12 cellular contexts compared by ENCODE assay signal in the genomic region with DNA sequence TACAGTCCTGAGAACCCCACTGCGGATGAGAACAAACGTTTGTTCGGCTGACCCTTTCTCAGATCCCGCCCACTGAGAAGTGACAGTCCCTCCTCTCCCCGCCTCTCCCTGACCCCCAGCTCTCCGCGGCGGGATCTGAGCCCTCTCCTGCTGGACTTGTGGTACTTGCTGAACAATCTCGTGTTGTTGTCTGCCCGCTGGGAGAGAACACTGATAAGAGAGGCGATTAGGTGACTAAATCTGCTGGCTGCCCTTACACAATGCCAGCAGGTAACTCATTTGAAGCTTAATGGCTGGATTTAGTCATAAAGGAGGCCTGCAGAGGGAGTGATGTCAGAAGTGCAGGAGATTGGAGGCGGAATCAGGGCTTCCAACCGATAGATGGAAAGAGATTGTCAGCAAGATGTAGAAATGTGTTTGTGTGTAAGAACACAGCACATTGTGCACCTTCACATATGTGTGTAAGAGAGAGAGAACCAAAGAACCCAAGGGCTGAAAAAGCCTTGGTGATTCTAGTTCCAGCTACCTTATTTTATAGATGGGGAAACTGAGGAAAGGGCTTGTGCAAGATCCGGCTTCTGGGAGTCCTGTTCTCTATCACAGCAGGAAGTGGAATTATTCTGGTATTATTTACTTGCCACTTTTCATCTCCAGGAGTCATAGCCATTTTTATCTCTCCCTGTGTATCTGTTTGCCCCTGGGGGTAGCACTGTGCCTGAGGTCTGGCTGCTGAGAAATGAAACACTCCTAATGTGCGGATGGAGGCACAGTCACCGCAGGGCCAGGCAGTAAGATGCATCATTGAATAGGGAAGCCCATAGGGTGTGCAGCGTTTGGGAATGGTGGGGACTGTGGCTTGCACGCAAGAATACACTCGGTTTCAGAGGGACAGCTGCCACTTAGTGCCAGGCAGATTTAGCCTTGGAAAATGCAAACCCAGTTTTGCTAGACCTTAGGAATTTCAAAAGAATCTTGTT.
DNase-seq lines count a peak whose midpoint lies in the region; ATAC-seq, FAIRE-seq and TF ChIP-seq lines count a peak whose summit lies in the region.
"Had no signal": no experiment of that assay in that cellular context is flagged by ENCODE, and none has a peak within 500 bp of the region (broad histone marks: within the 10 kb centered on the region; RNA-seq: fewer than 3 reads in every experiment).

No MANE protein-coding gene starts in this region.

- DNase-seq in SK-N-SH: peak; percentile 75
- DNase-seq in astrocyte of the spinal cord (ENCODE audit: low read depth, low spot score): peak; percentile 15
- peak; percentile 53 for DNase-seq in left kidney (ENCODE audit: low read depth, low spot score)
- peak; percentile 10 for DNase-seq in transverse colon
- DNase-seq in activated naive CD8-positive, alpha-beta T cell treated with anti-CD3 and anti-CD28 coated beads for 36 hours: no peak
- no peak for DNase-seq in D721Med (ENCODE audit: insufficient read length, low spot score)
- DNase-seq in activated CD4-positive, CD25-positive, alpha-beta regulatory T cell treated with anti-CD3 and anti-CD28 coated beads, Interleukin-2, amount 50 U/mL, for 72 hours: no peak
- DNase-seq: activated CD4-positive, alpha-beta T cell treated with anti-CD3 and anti-CD28 coated beads, Interleukin-2, amount 10 ng/mL, durations not matched to agents 7 days and 5 days; thyroid gland had no signal

- H3K27me3 ChIP-seq in SK-N-SH (ENCODE audit: insufficient read depth) (no peaks in the 10 kb centered on the region), transverse colon (peaks cover 13% of the 10 kb centered on the region)

- no peak overlapping the region for H3K4me3 ChIP-seq in SK-N-SH (ENCODE audit: low read depth in 2 of 2, low read length in 1 of 2)
- no peak overlapping the region for H3K4me3 ChIP-seq in astrocyte of the spinal cord (ENCODE audit: low read depth, low read length)
- H3K4me3 ChIP-seq in transverse colon: no peak overlapping the region
- H3K4me3 ChIP-seq: thyroid gland had no signal

- no peaks in the 10 kb centered on the region for H3F3A ChIP-seq in SK-N-SH (replicated peaks; ENCODE audit: insufficient read depth)

- TF ChIP-seq POLR2A in transverse colon (IDR thresholded peaks at IDR 0.05): no peak

- POLR2A ChIA-PET in SK-N-SH (lab: Yijun Ruan, JAX): interaction anchor here (0.5 kb wide), 1 partner anchor 1906 kb away, joined by 4 read pairs; no protein-coding TSS in a partner anchor

- in situ Hi-C loops in astrocyte of the spinal cord (cut with HindIII; ENCODE audit: low sequenced_read_pairs) (no loop called here), transverse colon (cut with MboI; ENCODE audit: low pct_ligation_motif_present in 1 of 4, low pct_unique_long_range_greater_than_20kb in 1 of 4, low sequenced_read_pairs in 3 of 4) (no loop called here)

- H3K27ac ChIP-seq in SK-N-SH (ENCODE audit: low read depth in 2 of 2, low read length in 1 of 2) (no peak overlapping the region), transverse colon (no peak overlapping the region)
- H3K27ac ChIP-seq: epithelial cell of prostate, thyroid gland had no signal

- no peaks in the 10 kb centered on the region for H3K36me3 ChIP-seq in SK-N-SH (replicated peaks in 1 of 2; ENCODE audit: control insufficient read depth in 1 of 2, insufficient read depth in 2 of 2, low read length in 1 of 2)
- no peaks in the 10 kb centered on the region for H3K36me3 ChIP-seq in transverse colon
- H3K36me3 ChIP-seq: thyroid gland had no signal

- H3K27me3 Mint-ChIP-seq in activated naive CD8-positive, alpha-beta T cell treated with anti-CD3 and anti-CD28 coated beads for 36 hours: peaks cover 7% of the 10 kb centered on the region
- H3K27me3 Mint-ChIP-seq: activated CD4-positive, alpha-beta T cell treated with anti-CD3 and anti-CD28 coated beads, Interleukin-2, amount 10 ng/mL, durations not matched to agents 7 days and 5 days had no signal

- ATAC-seq in SK-N-SH treated with all-trans-retinoic acid at 6 μM for 48 hours: no peak

- H3K4me2 ChIP-seq in SK-N-SH: no peak overlapping the region

- no peak for TF ChIP-seq CTCF in SK-N-SH (IDR thresholded peaks at IDR 0.05)
- no peak for TF ChIP-seq CTCF in astrocyte of the spinal cord (IDR thresholded peaks at IDR 0.05; ENCODE audit: low read depth, low read length)
- TF ChIP-seq CTCF in transverse colon (IDR thresholded peaks at IDR 0.05): no peak
- TF ChIP-seq CTCF in D721Med (IDR thresholded peaks at IDR 0.05; ENCODE audit: insufficient read depth, missing control alignments): no peak

- intact Hi-C loops in transverse colon (cut with DNase I; ENCODE audit: low total_unique reads): no loop called here

- TF ChIP-seq RAD21 in SK-N-SH (IDR thresholded peaks at IDR 0.05; ENCODE audit: low read length): no peak

- H4K20me1 ChIP-seq in SK-N-SH (ENCODE audit: insufficient read depth): no peaks in the 10 kb centered on the region

- FAIRE-seq in D721Med (lab: Jason Lieb, UNC): no peak

- no peak overlapping the region for H3K4me3 Mint-ChIP-seq in activated naive CD8-positive, alpha-beta T cell treated with anti-CD3 and anti-CD28 coated beads for 36 hours
- H3K4me3 Mint-ChIP-seq: activated CD4-positive, alpha-beta T cell treated with anti-CD3 and anti-CD28 coated beads, Interleukin-2, amount 10 ng/mL, durations not matched to agents 7 days and 5 days; activated T-helper 1 cell treated with anti-CD3 and anti-CD28 coated beads, Interleukin-12 subunit alpha, Interleukin-12 subunit beta, Interleukin-2, Interleukin-4 antibody, amounts not matched to agents 30 ng/mL and 10 ng/mL and 1 ng/mL, durations not matched to agents 14 hours and 24 hours and 36 hours had no signal

- TF ChIP-seq EP300 in SK-N-SH (IDR thresholded peaks at IDR 0.05; ENCODE audit: borderline replicate concordance in 1 of 2, low read depth in 1 of 2, low read length in 1 of 2) (no peak), transverse colon (IDR thresholded peaks at IDR 0.05; ENCODE audit: low read depth) (no peak)

- CTCF ChIA-PET in SK-N-SH (lab: Yijun Ruan, JAX): interaction anchor here (0.9 kb wide), 1 partner anchor 101 kb away, joined by 4 read pairs; no protein-coding TSS in a partner anchor

- H3K4me1 ChIP-seq in SK-N-SH (ENCODE audit: control insufficient read depth in 1 of 2, insufficient read depth in 2 of 2, low read depth in 1 of 2, low read length in 1 of 2) (peaks cover 0 to 11% of the 10 kb centered on the region in 2 experiments; a peak in 2 of 4 replicates), transverse colon (no peaks in the 10 kb centered on the region)
- H3K4me1 ChIP-seq: thyroid gland had no signal

- H3K27ac Mint-ChIP-seq in activated naive CD8-positive, alpha-beta T cell treated with anti-CD3 and anti-CD28 coated beads for 36 hours: no peak overlapping the region
- H3K27ac Mint-ChIP-seq: activated CD4-positive, alpha-beta T cell treated with anti-CD3 and anti-CD28 coated beads, Interleukin-2, amount 10 ng/mL, durations not matched to agents 7 days and 5 days; activated T-helper 1 cell treated with anti-CD3 and anti-CD28 coated beads, Interleukin-12 subunit alpha, Interleukin-12 subunit beta, Interleukin-2, Interleukin-4 antibody, amounts not matched to agents 30 ng/mL and 10 ng/mL and 1 ng/mL, durations not matched to agents 14 hours and 24 hours and 36 hours had no signal

- H2AFZ ChIP-seq in SK-N-SH (ENCODE audit: low read depth): no peak overlapping the region

- H3K4me1 Mint-ChIP-seq in activated naive CD8-positive, alpha-beta T cell treated with anti-CD3 and anti-CD28 coated beads for 36 hours: no peaks in the 10 kb centered on the region
- H3K4me1 Mint-ChIP-seq: activated CD4-positive, alpha-beta T cell treated with anti-CD3 and anti-CD28 coated beads, Interleukin-2, amount 10 ng/mL, durations not matched to agents 7 days and 5 days had no signal

- no peaks in the 10 kb centered on the region for H3K9me2 ChIP-seq in SK-N-SH

- no peaks in the 10 kb centered on the region for H3K36me3 Mint-ChIP-seq in activated naive CD8-positive, alpha-beta T cell treated with anti-CD3 and anti-CD28 coated beads for 36 hours

- no peaks in the 10 kb centered on the region for H3K79me2 ChIP-seq in SK-N-SH (ENCODE audit: insufficient read depth)

- no peak overlapping the region for H3K9ac ChIP-seq in SK-N-SH

- no peaks in the 10 kb centered on the region for H3K9me3 ChIP-seq in SK-N-SH
- no peaks in the 10 kb centered on the region for H3K9me3 ChIP-seq in transverse colon
- H3K9me3 ChIP-seq: thyroid gland had no signal

- H3K9me3 Mint-ChIP-seq in activated naive CD8-positive, alpha-beta T cell treated with anti-CD3 and anti-CD28 coated beads for 36 hours: peaks cover 3% of the 10 kb centered on the region
- H3K9me3 Mint-ChIP-seq: activated T-helper 1 cell treated with anti-CD3 and anti-CD28 coated beads, Interleukin-12 subunit alpha, Interleukin-12 subunit beta, Interleukin-2, Interleukin-4 antibody, amounts not matched to agents 30 ng/mL and 10 ng/mL and 1 ng/mL, durations not matched to agents 14 hours and 24 hours and 36 hours had no signal

- WGBS in SK-N-SH (ENCODE audit: low lambda C conversion rate): 52% methylated on average over 19 of the region's 19 CpGs
- WGBS in transverse colon (ENCODE audit: low coverage in 1 of 2), 2 donors: 46 to 73% methylated on average over 7 to 19 of the region's 19 CpGs

TF ChIP-seq in SK-N-SH, 30 proteins besides CTCF, POLR2A, EP300 and RAD21 (continues in another document):
- TF ChIP-seq SIN3A (IDR thresholded peaks at IDR 0.05; ENCODE audit: borderline replicate concordance, low read depth, low read length) (no peak), GATA2 (CRISPR knock-in tag; IDR thresholded peaks at IDR 0.05) (peak; percentile 80), NRF1 (IDR thresholded peaks at IDR 0.05; ENCODE audit: low read depth, low read length) (no peak)

TF ChIP-seq in SK-N-SH treated with all-trans-retinoic acid at 6 μM for 48 hours, 23 proteins besides CTCF, POLR2A, EP300 and RAD21 (continues in another document):
- TF ChIP-seq ARNTL (CRISPR knock-in tag; IDR thresholded peaks at IDR 0.05; ENCODE audit: borderline replicate concordance, low read depth) (no peak), OSR1 (CRISPR knock-in tag; IDR thresholded peaks at IDR 0.05) (no peak), POU6F1 (CRISPR knock-in tag; IDR thresholded peaks at IDR 0.05; ENCODE audit: borderline replicate concordance, low read depth) (no peak), ZC3H10 (CRISPR knock-in tag; IDR thresholded peaks at IDR 0.05) (no peak)

Comparison
In these comparisons a context has a peak if more than half of its experiments do, and no peak if none do; other contexts are left out.
1. DNase-seq: peak in SK-N-SH (single experiment), astrocyte of the spinal cord (single experiment), left kidney (single experiment) and transverse colon (single experiment); none in activated naive CD8-positive, alpha-beta T cell treated with anti-CD3 and anti-CD28 coated beads for 36 hours (single experiment), D721Med (single experiment) and activated CD4-positive, CD25-positive, alpha-beta regulatory T cell treated with anti-CD3 and anti-CD28 coated beads, Interleukin-2, amount 50 U/mL, for 72 hours (single experiment).